Comparison of ENCODE assay signal across 9 cellular contexts in genomic region chr2:120231974-120232635, GRCh38. TPM values are rescaled to one million over a fixed set of nuclear protein-coding genes. Genes with fewer than 3 reads are reported as not detected.
DNase-seq lines count a peak whose midpoint lies in the region; ATAC-seq and TF ChIP-seq lines count a peak whose summit lies in the region.
"Had no signal": no experiment of that assay in that cellular context is flagged by ENCODE, and none has a peak within 500 bp of the region (broad histone marks: within the 10 kb centered on the region; RNA-seq: fewer than 3 reads in every experiment).

No MANE protein-coding gene starts in this region.

- no peak for TF ChIP-seq CTCF in mammary epithelial cell (conservative IDR thresholded peaks at IDR 0.05 in 1 of 2, IDR thresholded peaks at IDR 0.05 in 1 of 2; ENCODE audit: extremely low read depth in 1 of 2, insufficient read depth in 1 of 2, low read depth in 1 of 2, low read length in 2 of 2)
- TF ChIP-seq CTCF in stomach (IDR thresholded peaks at IDR 0.05): no peak

- peak; percentile 89 for ATAC-seq in GM18867 (IDR thresholded peaks at IDR 0.05; ENCODE audit: unreplicated experiment)
- ATAC-seq in HG03039 (IDR thresholded peaks at IDR 0.05; ENCODE audit: unreplicated experiment): peak; percentile 79

- H3K27me3 ChIP-seq in mammary epithelial cell (ENCODE audit: insufficient read depth, low read length) (no peaks in the 10 kb centered on the region), mucosa of stomach (ENCODE audit: control insufficient read depth, insufficient read depth, low read length) (no peaks in the 10 kb centered on the region), stomach (no peaks in the 10 kb centered on the region)
- H3K27me3 ChIP-seq: cardiac muscle cell had no signal

- in situ Hi-C loops in mammary epithelial cell (cut with MboI; ENCODE audit: low sequenced_read_pairs in 2 of 2): no loop called here

- H3K9me3 Mint-ChIP-seq in T-helper 2 cell treated with Interferon-gamma antibody and Interleukin-4, amounts not matched to agents 5 μg/mL and 100 μg/mL, for 36 hours: peaks cover 3% of the 10 kb centered on the region

- peak overlapping the region; percentile 96 for H3K27ac Mint-ChIP-seq in T-helper 2 cell treated with Interferon-gamma antibody and Interleukin-4, amounts not matched to agents 5 μg/mL and 100 μg/mL, for 36 hours

- peak overlapping the region; percentile 62 for H3K27ac ChIP-seq in mammary epithelial cell (ENCODE audit: insufficient read depth, low read depth, low read length)
- peak overlapping the region; percentile 67 to 90 (median 78) for H3K27ac ChIP-seq in stomach
- H3K27ac ChIP-seq: cardiac muscle cell had no signal

- no peaks in the 10 kb centered on the region for H3K27me3 Mint-ChIP-seq in T-helper 2 cell treated with Interferon-gamma antibody and Interleukin-4, amounts not matched to agents 5 μg/mL and 100 μg/mL, for 36 hours (ENCODE audit: low read depth)

- H3K4me3 ChIP-seq in mammary epithelial cell (replicated peaks in 1 of 3; ENCODE audit: insufficient read depth in 1 of 3, low read depth in 2 of 3, low read length in 3 of 3) (peak overlapping the region; percentile 54 to 58 (median 57)), mucosa of stomach (ENCODE audit: low read length) (peak overlapping the region; percentile 25), stomach (peak overlapping the region; percentile 40 to 57 (median 44))
- H3K4me3 ChIP-seq: cardiac muscle cell had no signal

- intact Hi-C loops in mammary epithelial cell (cut with micrococcal nuclease) (no loop called here), stomach (cut with DNase I; ENCODE audit: low total_unique reads) (loop anchor here (10.0 kb wide), 1 partner anchor 83 kb away; no protein-coding TSS in a partner anchor)

- peak overlapping the region; percentile 99 for H3K4me3 Mint-ChIP-seq in T-helper 2 cell treated with Interferon-gamma antibody and Interleukin-4, amounts not matched to agents 5 μg/mL and 100 μg/mL, for 36 hours

- H3K4me1 ChIP-seq in mammary epithelial cell (ENCODE audit: insufficient read depth, low read length): peaks cover 5% of the 10 kb centered on the region
- H3K4me1 ChIP-seq in mucosa of stomach (ENCODE audit: control insufficient read depth, insufficient read depth, low read length): peaks cover 25% of the 10 kb centered on the region
- peaks cover 0 to 48% (median 44%) of the 10 kb centered on the region in 4 donors for H3K4me1 ChIP-seq in stomach

- TF ChIP-seq POLR2A in stomach (IDR thresholded peaks at IDR 0.05): no peak

- H3K79me2 ChIP-seq in mammary epithelial cell (ENCODE audit: insufficient read depth, low read length): no peaks in the 10 kb centered on the region

- peaks cover 51% of the 10 kb centered on the region for H3K4me1 Mint-ChIP-seq in T-helper 2 cell treated with Interferon-gamma antibody and Interleukin-4, amounts not matched to agents 5 μg/mL and 100 μg/mL, for 36 hours (ENCODE audit: low read depth)

- CTCF ChIA-PET in mammary epithelial cell (lab: Charles Lee; ENCODE audit: low non-redundant PET): no interaction called here

- H3K9ac ChIP-seq in mammary epithelial cell (ENCODE audit: insufficient read depth, low read length) (peak overlapping the region; percentile 53), mucosa of stomach (ENCODE audit: low read length) (peak overlapping the region; percentile 66)

- no peak for TF ChIP-seq EP300 in stomach (IDR thresholded peaks at IDR 0.05)

- H3K9me3 ChIP-seq in mammary epithelial cell (replicated peaks; ENCODE audit: insufficient read depth, low read length): no peaks in the 10 kb centered on the region
- no peaks in the 10 kb centered on the region for H3K9me3 ChIP-seq in mucosa of stomach (ENCODE audit: control insufficient read depth, low read length)
- H3K9me3 ChIP-seq in stomach: no peaks in the 10 kb centered on the region

- H3K4me2 ChIP-seq in mammary epithelial cell (ENCODE audit: insufficient read depth, low read depth, low read length): peak overlapping the region; percentile 90

- peak overlapping the region; percentile 99 for H2AFZ ChIP-seq in mammary epithelial cell (ENCODE audit: low read depth, low read length)

- DNase-seq in T-helper 2 cell treated with Interferon-gamma antibody and Interleukin-4, amounts not matched to agents 5 μg/mL and 100 μg/mL, for 36 hours (ENCODE audit: low spot score): peak; percentile 82
- DNase-seq in mammary epithelial cell: peak; percentile 58
- DNase-seq in stomach: peak; percentile 60
- no peak for DNase-seq in dermis blood vessel endothelial cell
- no peak for DNase-seq in iPS-NIHi11 (ENCODE audit: low spot score)

- 2% methylated on average over 14 of the region's 15 CpGs for WGBS in mammary epithelial cell (ENCODE audit: low coverage, missing lambda C conversion rate)
- 13 to 23% (median 21%) methylated on average over 15 of the region's 15 CpGs for WGBS in stomach, 5 donors

- BruUV-seq in mammary epithelial cell (replicated peaks; lab: Mats Ljungman, UMichigan): no TSS peak

- peaks cover 47% of the 10 kb centered on the region for H3K36me3 Mint-ChIP-seq in T-helper 2 cell treated with Interferon-gamma antibody and Interleukin-4, amounts not matched to agents 5 μg/mL and 100 μg/mL, for 36 hours (ENCODE audit: low read depth)

- H4K20me1 ChIP-seq in mammary epithelial cell (ENCODE audit: insufficient read depth, low read length): no peaks in the 10 kb centered on the region

- H3K36me3 ChIP-seq in mammary epithelial cell (ENCODE audit: insufficient read depth, low read length): no peaks in the 10 kb centered on the region
- no peaks in the 10 kb centered on the region for H3K36me3 ChIP-seq in mucosa of stomach (ENCODE audit: control insufficient read depth, insufficient read depth, low read length)
- H3K36me3 ChIP-seq in stomach: no peaks in the 10 kb centered on the region
- H3K36me3 ChIP-seq: cardiac muscle cell had no signal

- dilution Hi-C loops in mammary epithelial cell (cut with HindIII; ENCODE audit: low sequenced_read_pairs): loop anchor here (5.0 kb wide), 1 partner anchor 85 kb away; no protein-coding TSS in a partner anchor

RNA-seq across cellular contexts. Expression of gene TMEM185B, which starts 8.9 kb away (rescaled TPM):
- total RNA-seq in mammary epithelial cell: 10 to 100 TPM; 30.2 to 45.7 TPM
- polyA plus RNA-seq in mammary epithelial cell: 29.3 TPM
- 32.7 TPM for polyA minus RNA-seq in mammary epithelial cell
- 10 to 100 TPM; 13.6 to 47.8 (median 28.6) TPM for total RNA-seq in stomach
- polyA plus RNA-seq in stomach: 1 to 10 TPM; 1.5 to 4.5 (median 3.4) TPM
- 33.7 and 36.4 TPM in 2 replicates for total RNA-seq in dermis blood vessel endothelial cell

RNA-seq across cellular contexts. Expression of gene RALB, which starts 20.5 kb away (rescaled TPM):
- total RNA-seq in mammary epithelial cell: 10 to 100 TPM; 34.0 to 49.8 TPM
- 52.5 TPM for polyA plus RNA-seq in mammary epithelial cell
- polyA minus RNA-seq in mammary epithelial cell: 11.8 TPM
- total RNA-seq in stomach: 10 to 100 TPM; 26.3 to 44.6 (median 40.0) TPM
- polyA plus RNA-seq in stomach: 10 to 100 TPM; 27.5 to 87.4 (median 52.7) TPM
- total RNA-seq in dermis blood vessel endothelial cell: 235 and 269 TPM in 2 replicates

Comparison
In these comparisons a context has a peak if more than half of its experiments do, and no peak if none do; other contexts are left out.
1. DNase-seq: peak in T-helper 2 cell treated with Interferon-gamma antibody and Interleukin-4, amounts not matched to agents 5 μg/mL and 100 μg/mL, for 36 hours (single experiment), mammary epithelial cell (single experiment) and stomach (single experiment); none in dermis blood vessel endothelial cell (single experiment) and iPS-NIHi11 (single experiment).
2. Peak in every context shown above with its lines, with median percentiles within 50 percentile points of each other: H3K4me3 ChIP-seq.